In the genomic region with DNA sequence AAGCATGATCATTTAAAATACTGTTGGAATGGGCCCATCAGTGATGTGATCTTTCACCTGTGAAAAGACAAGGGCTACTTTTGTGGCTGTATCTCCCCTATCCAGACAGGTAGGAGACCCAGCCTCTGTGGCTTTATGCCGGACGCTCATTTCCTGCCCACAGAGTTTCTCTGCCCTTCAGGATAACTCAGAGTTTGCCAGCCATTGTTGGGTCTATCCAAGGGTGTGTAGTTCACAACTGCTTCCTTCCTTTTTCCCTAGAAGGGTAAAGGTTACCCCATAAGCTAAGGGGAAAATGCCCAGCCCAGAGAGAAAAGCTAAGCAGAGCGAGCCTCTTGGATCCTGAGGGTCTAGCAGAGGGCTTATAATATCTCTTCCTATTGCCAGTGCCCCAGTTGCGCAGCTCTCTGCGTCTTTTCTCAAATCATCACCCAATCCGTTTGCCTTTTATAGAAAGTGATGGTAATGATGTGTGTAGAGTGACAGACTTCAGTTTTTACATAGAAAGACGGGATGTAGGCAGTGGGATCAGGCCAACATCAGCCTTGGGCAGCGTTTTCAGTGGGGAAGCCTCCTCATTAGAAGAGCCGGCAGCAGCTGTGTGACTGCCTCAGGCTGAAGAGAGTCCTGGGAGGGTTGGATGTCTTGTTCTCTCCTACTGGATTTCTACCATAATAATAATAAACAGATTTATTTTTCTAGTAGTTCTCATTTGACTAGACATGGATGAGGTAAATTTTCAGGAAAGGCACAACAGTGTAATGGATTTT, we compare ENCODE assay signal across 21 cellular contexts.
DNase-seq lines count a peak whose midpoint lies in the region; ATAC-seq, FAIRE-seq and TF ChIP-seq lines count a peak whose summit lies in the region.
"Had no signal": no experiment of that assay in that cellular context is flagged by ENCODE, and none has a peak within 500 bp of the region (broad histone marks: within the 10 kb centered on the region; RNA-seq: fewer than 3 reads in every experiment).

No MANE protein-coding gene starts in this region.

- CTCF ChIA-PET in A549 (lab: Yijun Ruan, JAX) (interaction anchor here (1.0 kb wide), 1 partner anchor 56 kb away, joined by 3 read pairs; no protein-coding TSS in a partner anchor), HEK293 (lab: Yijun Ruan, JAX) (no interaction called here)

- H3K36me3 ChIP-seq in HEK293 (ENCODE audit: control insufficient read depth in 2 of 2, insufficient read depth in 1 of 2, low read length in 2 of 2) (peaks cover 0 to 13% of the 10 kb centered on the region in 2 experiments; a peak in 1 of 3 replicates), neuronal stem cell (replicated peaks in 1 of 2; ENCODE audit: control insufficient read depth in 2 of 2, insufficient read depth in 2 of 2, low read length in 2 of 2) (no peaks in the 10 kb centered on the region)
- H3K36me3 ChIP-seq: SJSA1 had no signal

- POLR2A ChIA-PET in A549 (lab: Yijun Ruan, JAX) (no interaction called here), HEK293 (lab: Yijun Ruan, JAX) (no interaction called here)

- H2BK5ac ChIP-seq in neuronal stem cell (ENCODE audit: low read length): no peak overlapping the region

- no peak overlapping the region for H3K23ac ChIP-seq in neuronal stem cell (ENCODE audit: low read depth, low read length, poor library complexity)

- H2AFZ ChIP-seq in neuronal stem cell (ENCODE audit: low read length): peak overlapping the region; percentile 18

- no peak overlapping the region for H3K14ac ChIP-seq in neuronal stem cell (ENCODE audit: low read length)

- FAIRE-seq in A549 (lab: Jason Lieb, UNC): no peak
- FAIRE-seq: GM12892, H1 had no signal

- H3K4me3 ChIP-seq in A549: no peak overlapping the region
- no peak overlapping the region for H3K4me3 ChIP-seq in HEK293 (ENCODE audit: low read depth, low read length)
- H3K4me3 ChIP-seq in neuronal stem cell (ENCODE audit: low read length in 2 of 2): no peak overlapping the region
- H3K4me3 ChIP-seq: SJSA1 had no signal

- TF ChIP-seq CTCF in A549 (IDR thresholded peaks at IDR 0.05) (no peak), HEK293 (tag by site-specific recombination; IDR thresholded peaks at IDR 0.05) (no peak)

- no peak overlapping the region for H3K18ac ChIP-seq in neuronal stem cell (ENCODE audit: low read length)

- TF ChIP-seq POLR2A in A549 (IDR thresholded peaks at IDR 0.05; ENCODE audit: low read length): no peak

- peak; percentile 33 to 34; a peak in 4 of 6 replicates for ATAC-seq in A549
- no peak for ATAC-seq in HG03571 (IDR thresholded peaks at IDR 0.05; ENCODE audit: unreplicated experiment)
- ATAC-seq in GM19395 (IDR thresholded peaks at IDR 0.05; ENCODE audit: unreplicated experiment): no peak

- no peak for TF ChIP-seq RAD21 in A549 (conservative IDR thresholded peaks at IDR 0.05 in 1 of 2, IDR thresholded peaks at IDR 0.05 in 1 of 2)

- H3K9me3 ChIP-seq in A549: peaks cover 19% of the 10 kb centered on the region
- H3K9me3 ChIP-seq in HEK293 (ENCODE audit: control insufficient read depth, insufficient read depth, low read depth, low read length): no peaks in the 10 kb centered on the region
- H3K9me3 ChIP-seq in neuronal stem cell (replicated peaks in 1 of 2; ENCODE audit: control insufficient read depth in 2 of 2, insufficient read depth in 1 of 2, low read depth in 1 of 2, low read length in 2 of 2): no peaks in the 10 kb centered on the region
- H3K9me3 ChIP-seq: SJSA1 had no signal

- H4K91ac ChIP-seq in neuronal stem cell (ENCODE audit: low read depth, low read length, poor library complexity): no peak overlapping the region

- no peak overlapping the region for H3K4me2 ChIP-seq in A549
- H3K4me2 ChIP-seq in neuronal stem cell (ENCODE audit: insufficient read depth, low read length, poor library complexity, severe bottlenecking): no peak overlapping the region

- H3K4ac ChIP-seq in neuronal stem cell (ENCODE audit: low read length): no peak overlapping the region

- no peak overlapping the region for H2BK120ac ChIP-seq in neuronal stem cell (ENCODE audit: low read depth, low read length)

- H3K9ac ChIP-seq in neuronal stem cell (ENCODE audit: low read depth, low read length, poor library complexity): no peak overlapping the region

- H2AK5ac ChIP-seq in neuronal stem cell (ENCODE audit: low read depth, low read length): no peak overlapping the region

- DNase-seq in A549 (ENCODE audit: low read depth in 1 of 2, low spot score in 1 of 2) (no peak), dermis microvascular lymphatic vessel endothelial cell (ENCODE audit: low read depth in 2 of 2) (peak; percentile 61 to 63), neuronal stem cell (ENCODE audit: low spot score) (no peak), NCI-H146 treated with DMSO at 0.1 percent for 48 hours (lab: John Stamatoyannopoulos, UW; ENCODE audit: unreplicated experiment) (no peak)
- DNase-seq: ACHN; C1 segment of cervical spinal cord; CD8-positive, alpha-beta memory T cell; DMS53; HFFc6; KG1; MV-4-11; NCI-H187; NCI-H345; NCI-H524 treated with DMSO at 0.1 percent for 48 hours; RPMI8226 had no signal

- no peak overlapping the region for H2BK15ac ChIP-seq in neuronal stem cell (ENCODE audit: low read length)

- no peaks in the 10 kb centered on the region for H3K79me1 ChIP-seq in neuronal stem cell (ENCODE audit: low read depth, low read length)

- H4K8ac ChIP-seq in neuronal stem cell (ENCODE audit: low read depth, low read length): no peak overlapping the region

- H3K27ac ChIP-seq in A549 (no peak overlapping the region), HEK293 (ENCODE audit: extremely low read depth, low read depth, low read length) (no peak overlapping the region), neuronal stem cell (replicated peaks; ENCODE audit: low read length) (no peak overlapping the region)
- H3K27ac ChIP-seq: SJSA1 had no signal

- H3K4me1 ChIP-seq in A549 (no peaks in the 10 kb centered on the region), HEK293 (ENCODE audit: control insufficient read depth, insufficient read depth, low read length) (no peaks in the 10 kb centered on the region), neuronal stem cell (ENCODE audit: control insufficient read depth in 2 of 2, insufficient read depth in 1 of 2, low read depth in 1 of 2, low read length in 2 of 2) (no peaks in the 10 kb centered on the region)
- H3K4me1 ChIP-seq: SJSA1 had no signal

- no peaks in the 10 kb centered on the region for H3K27me3 ChIP-seq in neuronal stem cell (ENCODE audit: control insufficient read depth in 3 of 3, insufficient read depth in 3 of 3, low read depth in 1 of 3, low read length in 3 of 3)
- H3K27me3 ChIP-seq: SJSA1 had no signal

- H2BK12ac ChIP-seq in neuronal stem cell (ENCODE audit: low read length): no peak overlapping the region

- 96% methylated on average over 9 of the region's 9 CpGs for WGBS in A549 (ENCODE audit: missing lambda C conversion rate)
- WGBS in neuronal stem cell (ENCODE audit: extremely low coverage in 2 of 2, insufficient read length in 2 of 2, insufficient replicate concordance in 1 of 2), 2 donors: no CpG with 5 or more reads among the region's 9 CpGs

- no peak for TF ChIP-seq EP300 in A549 (IDR thresholded peaks at IDR 0.05)

TF ChIP-seq in A549, 52 proteins besides CTCF, POLR2A, EP300 and RAD21:
- TF ChIP-seq CHD2 (IDR thresholded peaks at IDR 0.05; ENCODE audit: low read length, partially characterized antibody) (no peak), TP53 (CRISPR knock-in tag; IDR thresholded peaks at IDR 0.05) (no peak), SMC3 (IDR thresholded peaks at IDR 0.05) (no peak), JUNB (IDR thresholded peaks at IDR 0.05) (no peak)

TF ChIP-seq in HEK293, 187 proteins besides CTCF, POLR2A, EP300 and RAD21:
- TF ChIP-seq YY1 (tag by site-specific recombination; IDR thresholded peaks at IDR 0.05) (no peak), ZNF341 (tag by site-specific recombination; IDR thresholded peaks at IDR 0.05; ENCODE audit: low read depth) (peak; percentile 50; the same call in 1 of the 2 replicates)
- TF ChIP-seq, protein P1, sequence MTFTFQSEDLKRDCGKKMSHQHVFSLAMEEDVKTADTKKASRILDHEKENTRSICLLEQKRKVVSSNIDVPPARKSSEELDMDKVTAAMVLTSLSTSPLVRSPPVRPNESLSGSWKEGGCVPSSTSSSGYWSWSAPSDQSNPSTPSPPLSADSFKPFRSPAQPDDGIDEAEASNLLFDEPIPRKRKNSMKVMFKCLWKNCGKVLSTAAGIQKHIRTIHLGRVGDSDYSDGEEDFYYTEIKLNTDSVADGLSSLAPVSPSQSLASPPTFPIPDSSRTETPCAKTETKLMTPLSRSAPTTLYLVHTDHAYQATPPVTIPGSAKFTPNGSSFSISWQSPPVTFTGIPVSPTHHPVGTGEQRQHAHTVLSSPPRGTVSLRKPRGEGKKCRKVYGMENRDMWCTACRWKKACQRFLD (tag by site-specific recombination; IDR thresholded peaks at IDR 0.05): no peak
TF ChIP-seq in HEK293: peak in this region for 1.

Comparison
In these comparisons a context has a peak if more than half of its experiments do, and no peak if none do; other contexts are left out.
1. ATAC-seq: peak in A549 (2 of 2); none in HG03571 (single experiment) and GM19395 (single experiment).
2. DNase-seq: peak in dermis microvascular lymphatic vessel endothelial cell (2 of 2); none in A549 (0 of 2), neuronal stem cell (single experiment) and NCI-H146 treated with DMSO at 0.1 percent for 48 hours (single experiment).